Comparison of ENCODE assay signal across 8 cellular contexts in genomic region chrX:48475774-48476577, GRCh38. TPM values are rescaled to one million over a fixed set of nuclear protein-coding genes. Genes with fewer than 3 reads are reported as not detected.
DNase-seq lines count a peak whose midpoint lies in the region; ATAC-seq and TF ChIP-seq lines count a peak whose summit lies in the region.

Gene FTSJ1, plus strand, starts transcription at chrX:48476199. Its CDS starts 1,849 bp downstream, at chrX:48478048.

- H3K27me3 Mint-ChIP-seq in HFFc6 (ENCODE audit: insufficient read depth): peaks cover 2% of the 10 kb centered on the region
- H3K27me3 Mint-ChIP-seq in activated naive CD4-positive, alpha-beta T cell treated with anti-CD3 and anti-CD28 coated beads, Interleukin-2, amount 50 U/mL, for 24 hours: no peaks in the 10 kb centered on the region

- H3K36me3 Mint-ChIP-seq in HFFc6 (ENCODE audit: low read depth): peaks cover 15% of the 10 kb centered on the region; the same call in 1 of the 2 replicates
- H3K36me3 Mint-ChIP-seq in activated naive CD4-positive, alpha-beta T cell treated with anti-CD3 and anti-CD28 coated beads, Interleukin-2, amount 50 U/mL, for 24 hours: peaks cover 14% of the 10 kb centered on the region

- peak within 1 kb of the TSS; percentile 94 for H3K27ac Mint-ChIP-seq in HFFc6
- peak within 1 kb of the TSS; percentile 63 for H3K27ac Mint-ChIP-seq in activated naive CD4-positive, alpha-beta T cell treated with anti-CD3 and anti-CD28 coated beads, Interleukin-2, amount 50 U/mL, for 24 hours

- TF ChIP-seq CTCF in HFFc6 (IDR thresholded peaks at IDR 0.05) (no peak), NB4 (IDR thresholded peaks at IDR 0.05; ENCODE audit: low read depth, low read length) (no peak)

- peak; percentile 94 for ATAC-seq in SK-N-SH treated with all-trans-retinoic acid at 6 μM for 48 hours

- H3K4me1 Mint-ChIP-seq in HFFc6 (ENCODE audit: low read depth): peaks cover 12% of the 10 kb centered on the region
- peaks cover 27% of the 10 kb centered on the region for H3K4me1 Mint-ChIP-seq in activated naive CD4-positive, alpha-beta T cell treated with anti-CD3 and anti-CD28 coated beads, Interleukin-2, amount 50 U/mL, for 24 hours

- H3K4me3 Mint-ChIP-seq in HFFc6: peak within 1 kb of the TSS; percentile 90
- peak within 1 kb of the TSS; percentile 96 for H3K4me3 Mint-ChIP-seq in activated naive CD4-positive, alpha-beta T cell treated with anti-CD3 and anti-CD28 coated beads, Interleukin-2, amount 50 U/mL, for 24 hours

- TF ChIP-seq POLR2A in NB4 (IDR thresholded peaks at IDR 0.05; ENCODE audit: extremely low read depth, insufficient read length): peak; percentile 53

- H3K4me3 ChIP-seq in NB4 (ENCODE audit: low read depth, low read length): peak within 1 kb of the TSS; percentile 92

- H3K27ac ChIP-seq in temporal lobe (ENCODE audit: low read depth, low read length): peak within 1 kb of the TSS; percentile 78

- H3K9me3 Mint-ChIP-seq in HFFc6: no peaks in the 10 kb centered on the region
- no peaks in the 10 kb centered on the region for H3K9me3 Mint-ChIP-seq in activated naive CD4-positive, alpha-beta T cell treated with anti-CD3 and anti-CD28 coated beads, Interleukin-2, amount 50 U/mL, for 24 hours

- DNase-seq in GM04503 (ENCODE audit: low read depth): peak; percentile 74
- peak; percentile 94 for DNase-seq in HFFc6
- DNase-seq in NB4 (ENCODE audit: low read depth): peak; percentile 92
- DNase-seq in germinal center (ENCODE audit: low spot score): peak; percentile 81
- peak; percentile 89 for DNase-seq in occipital lobe (lab: John Stamatoyannopoulos, UW)

TF ChIP-seq in SK-N-SH treated with all-trans-retinoic acid at 6 μM for 48 hours, 23 proteins besides CTCF, POLR2A, EP300 and RAD21:
- no peak for TF ChIP-seq TCF4 (CRISPR knock-in tag; IDR thresholded peaks at IDR 0.05; ENCODE audit: borderline replicate concordance)
- TF ChIP-seq OSR1 (CRISPR knock-in tag; IDR thresholded peaks at IDR 0.05): no peak
- no peak for TF ChIP-seq GLIS3 (CRISPR knock-in tag; IDR thresholded peaks at IDR 0.05)
- TF ChIP-seq ZC3H10 (CRISPR knock-in tag; IDR thresholded peaks at IDR 0.05): no peak
- TF ChIP-seq TSHZ2 (CRISPR knock-in tag; IDR thresholded peaks at IDR 0.05): no peak
- TF ChIP-seq ISL1 (CRISPR knock-in tag; IDR thresholded peaks at IDR 0.05): no peak
- TF ChIP-seq TOX (CRISPR knock-in tag; IDR thresholded peaks at IDR 0.05; ENCODE audit: borderline replicate concordance): no peak
- TF ChIP-seq BACH2 (CRISPR knock-in tag; IDR thresholded peaks at IDR 0.05; ENCODE audit: borderline replicate concordance): no peak
- no peak for TF ChIP-seq ARNTL (CRISPR knock-in tag; IDR thresholded peaks at IDR 0.05; ENCODE audit: borderline replicate concordance, low read depth)
- TF ChIP-seq ZNF8 (CRISPR knock-in tag; IDR thresholded peaks at IDR 0.05): no peak
- TF ChIP-seq ESRRG (CRISPR knock-in tag; IDR thresholded peaks at IDR 0.05): no peak

RNA-seq across cellular contexts. Expression of gene FTSJ1, which starts in this region (rescaled TPM):
- total RNA-seq in HFFc6 (2021; fragmentation: NEBNext Ultra II Directional; extraction: Animal tissue kit (Norgen Biotek cat#: 25700)): 10 to 100 TPM; 51.5 to 66.7 (median 59.7) TPM
- 36.3 TPM for total RNA-seq in occipital lobe
- 34.9 TPM for total RNA-seq in temporal lobe

Comparison
In these comparisons a context has a peak if more than half of its experiments do, and no peak if none do; other contexts are left out.
1. Peak in every context shown above with its lines: DNase-seq, ATAC-seq, H3K4me3 ChIP-seq and H3K27ac ChIP-seq.